In genomic region chr5:64628901-64629300, GRCh38 we compare ENCODE assay signal across 26 cellular contexts.
"Had no signal": no experiment of that assay in that cellular context is flagged by ENCODE, and none has a peak within 500 bp of the region (broad histone marks: within the 10 kb centered on the region; RNA-seq: fewer than 3 reads in every experiment).

No MANE protein-coding gene starts in this region.

- H3K4me3 Mint-ChIP-seq: natural killer cell; nephron progenitor cell; neural progenitor cell; stimulated activated effector memory CD8-positive, alpha-beta T cell treated with anti-CD3 and anti-CD28 coated beads, Interleukin-12 subunit alpha, Interleukin-12 subunit beta, amount 100 ng/mL, for 72 hours; stimulated activated naive CD8-positive, alpha-beta T cell treated with anti-CD3 and anti-CD28 coated beads, Interleukin-15, Interleukin-2, amounts not matched to agents 100 ng/mL and 50 ng/mL, for 24 hours had no signal

- H3K27ac Mint-ChIP-seq: natural killer cell; nephron progenitor cell; neural progenitor cell; stimulated activated effector memory CD8-positive, alpha-beta T cell treated with anti-CD3 and anti-CD28 coated beads, Interleukin-12 subunit alpha, Interleukin-12 subunit beta, amount 100 ng/mL, for 72 hours; stimulated activated naive CD8-positive, alpha-beta T cell treated with anti-CD3 and anti-CD28 coated beads, Interleukin-15, Interleukin-2, amounts not matched to agents 100 ng/mL and 50 ng/mL, for 24 hours had no signal

- ATAC-seq: left colon; left lung; lower lobe of right lung; natural killer cell; right cardiac atrium; sciatic nerve; stimulated activated effector memory CD8-positive, alpha-beta T cell treated with anti-CD3 and anti-CD28 coated beads, Interleukin-12 subunit alpha, Interleukin-12 subunit beta, amount 100 ng/mL, for 72 hours; upper lobe of right lung had no signal

- H3K9me3 ChIP-seq: left lung, lower lobe of right lung, neutrophil, ovary, prostate gland, spleen, suprapubic skin, thoracic aorta, tibial artery, upper lobe of right lung had no signal

- H3K27ac ChIP-seq: left lung, lower lobe of right lung, neural progenitor cell, neutrophil, ovary, prostate gland, skin epidermis, spleen, suprapubic skin, thoracic aorta, tibial artery, upper lobe of right lung had no signal

- DNase-seq: hippocampal formation; left colon; left lung; lower lobe of right lung; mammary epithelial cell; mesenchymal stem cell; natural killer cell; nephron progenitor cell; ovary; retina; right cardiac atrium; spleen; stimulated activated CD4-positive, alpha-beta T cell treated with anti-CD3 and anti-CD28 coated beads, Interleukin-4, amount 100 ng/mL, for 24 hours; stimulated activated naive CD4-positive, alpha-beta T cell; tibial artery; trophoblast cell; upper lobe of right lung had no signal

- H3K27me3 ChIP-seq: left lung, neural progenitor cell, ovary, tibial artery, upper lobe of right lung had no signal

- H3K4me1 Mint-ChIP-seq: natural killer cell; neural progenitor cell; stimulated activated effector memory CD8-positive, alpha-beta T cell treated with anti-CD3 and anti-CD28 coated beads, Interleukin-12 subunit alpha, Interleukin-12 subunit beta, amount 100 ng/mL, for 72 hours had no signal

- H3K36me3 Mint-ChIP-seq: natural killer cell; neural progenitor cell; stimulated activated effector memory CD8-positive, alpha-beta T cell treated with anti-CD3 and anti-CD28 coated beads, Interleukin-12 subunit alpha, Interleukin-12 subunit beta, amount 100 ng/mL, for 72 hours had no signal

- H3K36me3 ChIP-seq: left lung, lower lobe of right lung, neural progenitor cell, neutrophil, ovary, prostate gland, spleen, suprapubic skin, thoracic aorta, tibial artery, upper lobe of right lung had no signal

- H2AFZ ChIP-seq: neural progenitor cell had no signal

- H3K4me1 ChIP-seq: lower lobe of right lung, neural progenitor cell, prostate gland, spleen, suprapubic skin, tibial artery, upper lobe of right lung had no signal

- H3K4me3 ChIP-seq: left lung, lower lobe of right lung, neural progenitor cell, ovary, prostate gland, skin epidermis, spleen, suprapubic skin, thoracic aorta, tibial artery, upper lobe of right lung had no signal

- H3K9me3 Mint-ChIP-seq: natural killer cell; nephron progenitor cell; neural progenitor cell; stimulated activated effector memory CD8-positive, alpha-beta T cell treated with anti-CD3 and anti-CD28 coated beads, Interleukin-12 subunit alpha, Interleukin-12 subunit beta, amount 100 ng/mL, for 72 hours; stimulated activated naive CD8-positive, alpha-beta T cell treated with anti-CD3 and anti-CD28 coated beads, Interleukin-15, Interleukin-2, amounts not matched to agents 100 ng/mL and 50 ng/mL, for 24 hours had no signal

- H3K9ac ChIP-seq: neural progenitor cell had no signal
